16 cellular contexts compared by ENCODE assay signal in the genomic region with DNA sequence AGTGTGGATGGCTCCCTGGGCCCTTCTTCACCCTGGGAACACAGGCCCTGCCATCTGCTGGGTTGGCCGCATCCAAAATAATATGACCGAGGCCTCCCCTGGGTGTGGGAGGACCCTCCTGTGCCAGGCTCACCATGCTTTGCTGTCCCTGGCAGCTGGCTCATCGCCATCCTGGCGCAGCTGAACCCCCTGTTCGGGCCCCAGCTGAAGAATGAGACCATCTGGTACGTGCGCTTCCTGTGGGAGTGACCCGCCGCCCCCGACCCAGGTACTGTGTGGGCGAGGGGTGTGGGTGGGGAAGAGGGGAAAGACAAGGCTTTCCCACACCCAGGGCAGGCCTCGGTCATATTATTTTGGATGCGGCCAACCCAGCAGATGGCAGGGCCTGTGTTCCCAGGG.
"Had no signal": no experiment of that assay in that cellular context is flagged by ENCODE, and none has a peak within 500 bp of the region (broad histone marks: within the 10 kb centered on the region; RNA-seq: fewer than 3 reads in every experiment).

No MANE protein-coding gene starts in this region.

- H3K27ac Mint-ChIP-seq: activated T-cell treated with anti-CD3 and anti-CD28 coated beads, Interleukin-2, amount 50 U/mL, for 72 hours; stimulated activated memory B cell treated with anti-CD40 and anti-IgM and Interleukin-4, amounts not matched to agents 10 μg/mL and 1 μg/mL and 100 μg/mL, for 72 hours had no signal

- H3K4me3 ChIP-seq: adrenal gland, psoas muscle, right lobe of liver, spleen had no signal

- H3K36me3 Mint-ChIP-seq: stimulated activated memory B cell treated with anti-CD40 and anti-IgM and Interleukin-4, amounts not matched to agents 10 μg/mL and 1 μg/mL and 100 μg/mL, for 72 hours had no signal

- H3K4me3 Mint-ChIP-seq: activated T-cell treated with anti-CD3 and anti-CD28 coated beads, Interleukin-2, amount 50 U/mL, for 72 hours; central memory CD8-positive, alpha-beta T cell; immature natural killer cell; naive thymus-derived CD4-positive, alpha-beta T cell; stimulated activated memory B cell treated with anti-CD40 and anti-IgM and Interleukin-4, amounts not matched to agents 10 μg/mL and 1 μg/mL and 100 μg/mL, for 72 hours had no signal

- H3K27me3 Mint-ChIP-seq: central memory CD8-positive, alpha-beta T cell; naive thymus-derived CD4-positive, alpha-beta T cell; stimulated activated memory B cell treated with anti-CD40 and anti-IgM and Interleukin-4, amounts not matched to agents 10 μg/mL and 1 μg/mL and 100 μg/mL, for 72 hours had no signal

- DNase-seq: activated CD4-positive, alpha-beta T cell treated with anti-CD3 and anti-CD28 coated beads, Interleukin-2, amount 50 U/mL, for 1 hour; activated CD4-positive, CD25-positive, alpha-beta regulatory T cell; activated naive CD4-positive, alpha-beta T cell treated with Interleukin-2 at 50 U/mL for 16 hours; activated T-cell treated with anti-CD3 and anti-CD28 coated beads, Interleukin-2, amount 50 U/mL, for 72 hours; glutamatergic neuron; immature natural killer cell; left cardiac atrium; naive thymus-derived CD4-positive, alpha-beta T cell; psoas muscle; right lobe of liver; spleen; stimulated activated CD4-positive, alpha-beta T cell treated with anti-CD3 and anti-CD28 coated beads, Interleukin-1b, Interleukin-23, amount 100 ng/mL, for 48 hours; trophoblast cell had no signal

- H3K9me3 Mint-ChIP-seq: activated T-cell treated with anti-CD3 and anti-CD28 coated beads, Interleukin-2, amount 50 U/mL, for 72 hours; central memory CD8-positive, alpha-beta T cell; immature natural killer cell; stimulated activated memory B cell treated with anti-CD40 and anti-IgM and Interleukin-4, amounts not matched to agents 10 μg/mL and 1 μg/mL and 100 μg/mL, for 72 hours had no signal

- H3K27me3 ChIP-seq: adrenal gland, right lobe of liver had no signal

- H3K9me3 ChIP-seq: adrenal gland, psoas muscle, right lobe of liver, spleen had no signal

- H3K36me3 ChIP-seq: adrenal gland had no signal

- H3K27ac ChIP-seq: adrenal gland, psoas muscle, right lobe of liver, spleen had no signal
